In genomic region chr18:9808530-9809241, GRCh38 we compare ENCODE assay signal across 12 cellular contexts.
DNase-seq lines count a peak whose midpoint lies in the region; ATAC-seq, FAIRE-seq and TF ChIP-seq lines count a peak whose summit lies in the region.
"Had no signal": no experiment of that assay in that cellular context is flagged by ENCODE, and none has a peak within 500 bp of the region (broad histone marks: within the 10 kb centered on the region; RNA-seq: fewer than 3 reads in every experiment).

No MANE protein-coding gene starts in this region.

- peaks cover 7% of the 10 kb centered on the region for H3K36me3 Mint-ChIP-seq in astrocyte (ENCODE audit: low read depth, unreplicated experiment)

- H3K27ac ChIP-seq in astrocyte (ENCODE audit: low read depth, low read length) (no peak overlapping the region), right cardiac atrium (ENCODE audit: low read length) (peak overlapping the region; percentile 80), trophoblast cell (ENCODE audit: low read depth, low read length) (peak overlapping the region; percentile 24)

- H3K4me1 Mint-ChIP-seq in astrocyte (ENCODE audit: low read depth, unreplicated experiment): peaks cover 40% of the 10 kb centered on the region

- no peak overlapping the region for H3K4me3 Mint-ChIP-seq in astrocyte (ENCODE audit: unreplicated experiment)
- H3K4me3 Mint-ChIP-seq: activated T-helper 1 cell treated with anti-CD3 and anti-CD28 coated beads, Interleukin-12 subunit alpha, Interleukin-12 subunit beta, Interleukin-2, Interleukin-4 antibody, amounts not matched to agents 30 ng/mL and 10 ng/mL and 1 ng/mL, durations not matched to agents 14 hours and 24 hours and 36 hours had no signal

- H2AK5ac ChIP-seq in trophoblast cell (ENCODE audit: low read length): no peak overlapping the region

- TF ChIP-seq CTCF in astrocyte (IDR thresholded peaks at IDR 0.05; ENCODE audit: insufficient read depth, low read depth, low read length): no peak

- no peaks in the 10 kb centered on the region for H3K79me1 ChIP-seq in trophoblast cell (ENCODE audit: low read length)

- H3K9me3 ChIP-seq in astrocyte (ENCODE audit: insufficient read depth, low read depth, low read length) (no peaks in the 10 kb centered on the region), right cardiac atrium (ENCODE audit: control insufficient read depth, low read length) (no peaks in the 10 kb centered on the region), trophoblast cell (ENCODE audit: insufficient read depth, low read depth, low read length) (no peaks in the 10 kb centered on the region)

- H3K4me1 ChIP-seq in astrocyte (ENCODE audit: insufficient read depth, low read length) (peaks cover 22% of the 10 kb centered on the region), right cardiac atrium (ENCODE audit: control insufficient read depth, insufficient read depth, low read length) (peaks cover 2% of the 10 kb centered on the region), trophoblast cell (ENCODE audit: control insufficient read depth in 1 of 2, insufficient read depth in 2 of 2, low read length in 2 of 2) (peaks cover 3 to 13% of the 10 kb centered on the region in 2 experiments)

- no peak overlapping the region for H4K91ac ChIP-seq in trophoblast cell (ENCODE audit: low read depth, low read length)

- 64% methylated on average over 16 of the region's 16 CpGs for WGBS in right cardiac atrium
- WGBS in trophoblast cell (ENCODE audit: extremely low coverage, insufficient coverage, insufficient read length): no CpG with 5 or more reads among the region's 16 CpGs

- H3K9ac ChIP-seq in astrocyte (ENCODE audit: low read length) (no peak overlapping the region), trophoblast cell (ENCODE audit: low read length) (no peak overlapping the region)

- peak; percentile 13 for DNase-seq in COLO668 (lab: John Stamatoyannopoulos, UW; ENCODE audit: unreplicated experiment)
- DNase-seq in astrocyte (ENCODE audit: low read depth): peak; percentile 39
- peak in 1 of 3 donors; percentile 74 for DNase-seq in right cardiac atrium
- peak in 1 of 2 donors; percentile 48 for DNase-seq in trophoblast cell
- DNase-seq in LoVo (ENCODE audit: low spot score): no peak
- no peak for DNase-seq in HuH-7.5 (ENCODE audit: low spot score)
- DNase-seq: NCI-H1694 treated with DMSO at 0.1 percent for 48 hours; stimulated activated CD4-positive, alpha-beta T cell treated with anti-CD3 and anti-CD28 coated beads, Interleukin-15, amount 100 ng/mL, for 24 hours; T-helper 1 cell had no signal

- H3K36me3 ChIP-seq in astrocyte (ENCODE audit: insufficient read depth, low read length) (peaks cover 5% of the 10 kb centered on the region), trophoblast cell (ENCODE audit: control insufficient read depth in 1 of 2, insufficient read depth in 2 of 2, low read length in 2 of 2) (peaks cover 16 to 24% of the 10 kb centered on the region in 2 experiments)

- peak; percentile 60 to 66 for ATAC-seq in right cardiac atrium
- no peak for ATAC-seq in HG03520 (IDR thresholded peaks at IDR 0.05; ENCODE audit: unreplicated experiment)
- no peak for ATAC-seq in GM19328 (IDR thresholded peaks at IDR 0.05; ENCODE audit: unreplicated experiment)

- no peak overlapping the region for H2BK12ac ChIP-seq in trophoblast cell (ENCODE audit: low read length)

- no peak overlapping the region for H3K4me3 ChIP-seq in astrocyte (ENCODE audit: insufficient read depth, low read depth, low read length)
- no peak overlapping the region for H3K4me3 ChIP-seq in right cardiac atrium (ENCODE audit: low read length)
- H3K4me3 ChIP-seq in trophoblast cell (ENCODE audit: low read depth, low read length): no peak overlapping the region

- peaks cover 17% of the 10 kb centered on the region for H4K20me1 ChIP-seq in astrocyte (ENCODE audit: insufficient read depth, low read length)

- no peak overlapping the region for H4K12ac ChIP-seq in trophoblast cell (ENCODE audit: low read depth, low read length)

- H3K27ac Mint-ChIP-seq in astrocyte (ENCODE audit: unreplicated experiment): peak overlapping the region; percentile 10
- H3K27ac Mint-ChIP-seq: activated T-helper 1 cell treated with anti-CD3 and anti-CD28 coated beads, Interleukin-12 subunit alpha, Interleukin-12 subunit beta, Interleukin-2, Interleukin-4 antibody, amounts not matched to agents 30 ng/mL and 10 ng/mL and 1 ng/mL, durations not matched to agents 14 hours and 24 hours and 36 hours had no signal

- no peak overlapping the region for H3K14ac ChIP-seq in trophoblast cell (ENCODE audit: low read length)

- no peak overlapping the region for H3K18ac ChIP-seq in trophoblast cell (ENCODE audit: low read length)

- peaks cover 2% of the 10 kb centered on the region for H3K9me3 Mint-ChIP-seq in astrocyte (ENCODE audit: unreplicated experiment)
- H3K9me3 Mint-ChIP-seq: activated T-helper 1 cell treated with anti-CD3 and anti-CD28 coated beads, Interleukin-12 subunit alpha, Interleukin-12 subunit beta, Interleukin-2, Interleukin-4 antibody, amounts not matched to agents 30 ng/mL and 10 ng/mL and 1 ng/mL, durations not matched to agents 14 hours and 24 hours and 36 hours had no signal

- no peak for FAIRE-seq in astrocyte (lab: Jason Lieb, UNC)

- H3K23ac ChIP-seq in trophoblast cell (ENCODE audit: low read length): no peak overlapping the region

- H3K79me2 ChIP-seq in astrocyte (ENCODE audit: insufficient read depth, low read length): peaks cover 13% of the 10 kb centered on the region
- H3K79me2 ChIP-seq in trophoblast cell (ENCODE audit: control insufficient read depth, insufficient read depth, low read length, poor library complexity): peaks cover 2% of the 10 kb centered on the region

- H3K4ac ChIP-seq in trophoblast cell (ENCODE audit: low read depth, low read length): no peak overlapping the region

- H3K27me3 ChIP-seq in astrocyte (ENCODE audit: insufficient read depth, low read length): no peaks in the 10 kb centered on the region
- no peaks in the 10 kb centered on the region for H3K27me3 ChIP-seq in right cardiac atrium (ENCODE audit: control insufficient read depth, insufficient read depth)
- no peaks in the 10 kb centered on the region for H3K27me3 ChIP-seq in trophoblast cell (ENCODE audit: insufficient read depth, low read length)

- H2AFZ ChIP-seq in astrocyte (ENCODE audit: low read depth, low read length) (no peak overlapping the region), trophoblast cell (ENCODE audit: insufficient read depth, low read length, poor library complexity) (no peak overlapping the region)

- no peak overlapping the region for H2BK5ac ChIP-seq in trophoblast cell (ENCODE audit: low read depth, low read length, poor library complexity)

- H3K27me3 Mint-ChIP-seq in astrocyte (ENCODE audit: low read depth, unreplicated experiment): no peaks in the 10 kb centered on the region

- H4K8ac ChIP-seq in trophoblast cell (ENCODE audit: low read depth, low read length): no peak overlapping the region

- intact Hi-C loops in right cardiac atrium (cut with DNase I): loop anchor here in 3 of 4 donors (10.0 kb wide), 3 partner anchors 106 to 146 kb away; partner anchors contain the start of gene VAPA (in 1 of the 3)

- H3K4me2 ChIP-seq in astrocyte (ENCODE audit: low read length) (peak overlapping the region; percentile 7), trophoblast cell (ENCODE audit: low read length) (no peak overlapping the region)

- no peak overlapping the region for H2BK120ac ChIP-seq in trophoblast cell (ENCODE audit: insufficient read depth, low read length, poor library complexity)

Comparison
In these comparisons a context has a peak if more than half of its experiments do, and no peak if none do; other contexts are left out.
1. DNase-seq: peak in COLO668 (single experiment) and astrocyte (single experiment); none in LoVo (single experiment) and HuH-7.5 (single experiment).
2. ATAC-seq: peak in right cardiac atrium (2 of 2); none in HG03520 (single experiment) and GM19328 (single experiment).